1 cellular context compared by ENCODE assay signal in genomic region chr12:94649349-94650142, GRCh38.
TF ChIP-seq lines count a peak whose summit lies in the region.

No MANE protein-coding gene starts in this region.

TF ChIP-seq in GM12878, 131 proteins besides CTCF, POLR2A, EP300 and RAD21 (continued from another document):
- no peak for TF ChIP-seq PRDM15 (CRISPR knock-in tag; IDR thresholded peaks at IDR 0.05)
- peak; percentile 11; the same call in 1 of the 2 replicates for TF ChIP-seq SMC3 (IDR thresholded peaks at IDR 0.05; ENCODE audit: borderline replicate concordance, low read length)
- peak; percentile 84 for TF ChIP-seq HDAC6 (IDR thresholded peaks at IDR 0.05; ENCODE audit: unreplicated experiment)
- no peak for TF ChIP-seq NR2F1 (conservative IDR thresholded peaks at IDR 0.05)
- TF ChIP-seq HDAC2 (IDR thresholded peaks at IDR 0.05) = peak; percentile 70; the same call in 1 of the 2 replicates
